In genomic region chrX:134460861-134461218, GRCh38 we compare ENCODE assay signal across 8 cellular contexts. TPM values are rescaled to one million over a fixed set of nuclear protein-coding genes. Genes with fewer than 3 reads are reported as not detected.
A peak's percentile ranks its signal among the peaks of the same experiment; 100 is the strongest.
DNase-seq lines count a peak whose midpoint lies in the region; ATAC-seq and TF ChIP-seq lines count a peak whose summit lies in the region.

No MANE protein-coding gene starts in this region.

- no peak overlapping the region for H2AFZ ChIP-seq in HCT116 (ENCODE audit: low read depth, low read length, poor library complexity, severe bottlenecking)

- POLR2A ChIA-PET in Caco-2 (lab: Charles Lee) (interaction anchor here (1.0 kb wide), 1 partner anchor 476 kb away, joined by 4 read pairs; no protein-coding TSS in a partner anchor), HCT116 (lab: Charles Lee) (no interaction called here), T-cell (lab: Charles Lee) (no interaction called here)

- CTCF ChIA-PET in Caco-2 (lab: Charles Lee): no interaction called here
- CTCF ChIA-PET in HCT116 (lab: Charles Lee): no interaction called here
- CTCF ChIA-PET in T-cell (lab: Charles Lee): no interaction called here

- H3K27me3 Mint-ChIP-seq in Caco-2 (ENCODE audit: insufficient read depth, unreplicated experiment) (no peaks in the 10 kb centered on the region), T-cell (no peaks in the 10 kb centered on the region)

- no peaks in the 10 kb centered on the region for H3K36me3 Mint-ChIP-seq in Caco-2 (ENCODE audit: insufficient read depth, unreplicated experiment)
- H3K36me3 Mint-ChIP-seq in T-cell: no peaks in the 10 kb centered on the region

- H3K4me3 Mint-ChIP-seq in Caco-2 (ENCODE audit: unreplicated experiment) (peak overlapping the region; percentile 84), T-cell (peak overlapping the region; percentile 84 to 90 (median 89))

- intact Hi-C loops in Caco-2 (cut with micrococcal nuclease; ENCODE audit: unreplicated experiment) (no loop called here), HCT116 (cut with micrococcal nuclease) (no loop called here), gastrocnemius medialis (cut with DNase I; ENCODE audit: low total_unique reads) (no loop called here)

- peak overlapping the region; percentile 81 for H3K27ac Mint-ChIP-seq in Caco-2 (ENCODE audit: unreplicated experiment)
- H3K27ac Mint-ChIP-seq in T-cell: peak overlapping the region in 1 of 2 donors; percentile 85

- H3K9me3 Mint-ChIP-seq in Caco-2 (ENCODE audit: unreplicated experiment) (no peaks in the 10 kb centered on the region), T-cell (no peaks in the 10 kb centered on the region)

- H3K4me1 Mint-ChIP-seq in Caco-2 (ENCODE audit: low read depth, unreplicated experiment) (no peaks in the 10 kb centered on the region), T-cell (peaks cover 0 to 17% (median 11%) of the 10 kb centered on the region in 3 donors)

- no peak for TF ChIP-seq CTCF in Caco-2 (IDR thresholded peaks at IDR 0.05; ENCODE audit: insufficient read depth in 1 of 2, low read depth in 1 of 2, low read length in 1 of 2, severe bottlenecking in 1 of 2, unreplicated experiment in 1 of 2)
- TF ChIP-seq CTCF in HCT116 (IDR thresholded peaks at IDR 0.05 in 2 of 3, conservative IDR thresholded peaks at IDR 0.05 in 1 of 3; ENCODE audit: borderline replicate concordance in 1 of 3, insufficient read depth in 1 of 3, low read depth in 2 of 3, low read length in 2 of 3): no peak
- no peak for TF ChIP-seq CTCF in foreskin fibroblast (IDR thresholded peaks at IDR 0.05; ENCODE audit: low read depth, low read length)
- no peak for TF ChIP-seq CTCF in gastrocnemius medialis (IDR thresholded peaks at IDR 0.05 in 4 of 5, conservative IDR thresholded peaks at IDR 0.05 in 1 of 5)

- peak overlapping the region; percentile 66 for H3K4me3 ChIP-seq in Caco-2 (ENCODE audit: low read depth, low read length)
- peak overlapping the region; percentile 59 to 67 for H3K4me3 ChIP-seq in HCT116 (replicated peaks in 1 of 2; ENCODE audit: low read depth in 1 of 2, low read length in 2 of 2)
- peak overlapping the region; percentile 56 to 63 for H3K4me3 ChIP-seq in foreskin fibroblast (ENCODE audit: low read depth in 1 of 2, low read length in 2 of 2)
- H3K4me3 ChIP-seq in gastrocnemius medialis: peak overlapping the region; percentile 57 to 73 (median 62)

- H3K27ac ChIP-seq in HCT116 (ENCODE audit: low read depth, low read length) (peak overlapping the region; percentile 72; the same call in 1 of the 2 replicates), gastrocnemius medialis (peak overlapping the region in 1 of 4 donors; percentile 59)

- in situ Hi-C loops in gastrocnemius medialis (cut with MboI; ENCODE audit: low sequenced_read_pairs in 4 of 4): no loop called here

- peak overlapping the region; percentile 83 for H3K9ac ChIP-seq in HCT116 (ENCODE audit: low read length)

- H3K4me1 ChIP-seq in Caco-2: peaks cover 5% of the 10 kb centered on the region; the same call in 1 of the 2 replicates
- H3K4me1 ChIP-seq in HCT116 (ENCODE audit: control insufficient read depth in 1 of 2, insufficient read depth in 2 of 2, low read length in 2 of 2): peaks cover 0 to 11% of the 10 kb centered on the region in 2 experiments; a peak in 2 of 4 replicates
- peaks cover 0 to 4% of the 10 kb centered on the region in 2 donors for H3K4me1 ChIP-seq in gastrocnemius medialis

- BruUV-seq in Caco-2 (replicated peaks; lab: Mats Ljungman, UMichigan) (TSS peak; percentile 54), HCT116 (replicated peaks; lab: Mats Ljungman, UMichigan) (TSS peak; percentile 63)

- H3K36me3 ChIP-seq in Caco-2 (ENCODE audit: control insufficient read depth, insufficient read depth, low read length): no peaks in the 10 kb centered on the region
- no peaks in the 10 kb centered on the region for H3K36me3 ChIP-seq in HCT116 (ENCODE audit: control insufficient read depth in 1 of 2, insufficient read depth in 2 of 2, low read length in 2 of 2)
- no peaks in the 10 kb centered on the region for H3K36me3 ChIP-seq in gastrocnemius medialis

- no peaks in the 10 kb centered on the region for H3K9me3 ChIP-seq in Caco-2
- no peaks in the 10 kb centered on the region for H3K9me3 ChIP-seq in HCT116 (ENCODE audit: control insufficient read depth in 1 of 2, insufficient read depth in 1 of 2, low read depth in 1 of 2, low read length in 2 of 2)
- no peaks in the 10 kb centered on the region for H3K9me3 ChIP-seq in gastrocnemius medialis

- ATAC-seq in HCT116 (peak; percentile 10), T-cell (replicated peaks in 1 of 4) (no peak), gastrocnemius medialis (no peak)

- DNase-seq in Caco-2 (peak in 1 of 2 experiments; percentile 8), HCT116 (ENCODE audit: low read depth, low spot score) (no peak), T-cell (no peak), foreskin fibroblast (peak in 1 of 2 donors; percentile 25), gastrocnemius medialis (no peak), GM19238 (ENCODE audit: insufficient read length, low spot score) (no peak), AML-193 (lab: John Stamatoyannopoulos, UW) (no peak)
- no peak for DNase-seq in stimulated activated CD4-positive, alpha-beta T cell treated with anti-CD3 and anti-CD28 coated beads, Interleukin-15, amount 100 ng/mL, for 24 hours

- TF ChIP-seq RAD21 in HCT116 (IDR thresholded peaks at IDR 0.05; ENCODE audit: low read depth): no peak

- H3K9me2 ChIP-seq in HCT116 (ENCODE audit: insufficient read depth): no peaks in the 10 kb centered on the region

- TF ChIP-seq POLR2A in HCT116 (IDR thresholded peaks at IDR 0.05; ENCODE audit: borderline replicate concordance, extremely low read depth, insufficient read depth, insufficient read length) (no peak), gastrocnemius medialis (IDR thresholded peaks at IDR 0.05) (no peak)

- no peaks in the 10 kb centered on the region for H4K20me1 ChIP-seq in HCT116 (ENCODE audit: insufficient read depth)

- H3K79me2 ChIP-seq in HCT116 (ENCODE audit: insufficient read depth, low read length): peaks cover 53% of the 10 kb centered on the region

- RAD21 ChIA-PET in HCT116 (lab: Charles Lee; ENCODE audit: low non-redundant PET in 1 of 2, low total read pairs in 2 of 2, uncharacterized antibody in 2 of 2, unreplicated experiment in 2 of 2): no interaction called here

- peak overlapping the region; percentile 81 for H3K4me2 ChIP-seq in HCT116 (ENCODE audit: low read length)

- H3K27me3 ChIP-seq in Caco-2 (replicated peaks; ENCODE audit: control insufficient read depth, insufficient read depth, low read length) (no peaks in the 10 kb centered on the region), HCT116 (ENCODE audit: insufficient read depth, low read length) (no peaks in the 10 kb centered on the region), gastrocnemius medialis (no peaks in the 10 kb centered on the region)

TF ChIP-seq in HCT116, 20 proteins besides CTCF, POLR2A, EP300 and RAD21:
- TF ChIP-seq SIN3A (IDR thresholded peaks at IDR 0.05; ENCODE audit: low read depth): no peak
- TF ChIP-seq ZNF274 (IDR thresholded peaks at IDR 0.05; ENCODE audit: low read depth, low read length): no peak
- TF ChIP-seq ZFX (IDR thresholded peaks at IDR 0.05): no peak
- no peak for TF ChIP-seq REST (IDR thresholded peaks at IDR 0.05; ENCODE audit: low read depth)
- TF ChIP-seq YY1 (IDR thresholded peaks at IDR 0.05; ENCODE audit: extremely low read depth, insufficient replicate concordance, low read depth, low read length): no peak
- no peak for TF ChIP-seq EZH2phosphoT487 (IDR thresholded peaks at IDR 0.05; ENCODE audit: borderline replicate concordance)
- TF ChIP-seq ZBTB33 (IDR thresholded peaks at IDR 0.05; ENCODE audit: extremely low read depth, insufficient replicate concordance, low read length): no peak

RNA-seq across cellular contexts. Expression of gene HPRT1, which starts 0.9 kb away (rescaled TPM):
- total RNA-seq in Caco-2 (2022): 48.0 and 50.2 TPM in 2 replicates
- total RNA-seq in HCT116 (2021; ENCODE audit: unreplicated experiment): 57.8 TPM
- polyA plus RNA-seq in HCT116 (2012): 48.6 and 61.7 TPM in 2 replicates
- total RNA-seq in T-cell: 10 to 100 TPM; 16.0 to 24.8 (median 17.6) TPM
- 1 to 10 TPM; 3.0 to 8.8 (median 6.5) TPM for total RNA-seq in gastrocnemius medialis
